ENCODE assay signal across 8 cellular contexts in the genomic region with DNA sequence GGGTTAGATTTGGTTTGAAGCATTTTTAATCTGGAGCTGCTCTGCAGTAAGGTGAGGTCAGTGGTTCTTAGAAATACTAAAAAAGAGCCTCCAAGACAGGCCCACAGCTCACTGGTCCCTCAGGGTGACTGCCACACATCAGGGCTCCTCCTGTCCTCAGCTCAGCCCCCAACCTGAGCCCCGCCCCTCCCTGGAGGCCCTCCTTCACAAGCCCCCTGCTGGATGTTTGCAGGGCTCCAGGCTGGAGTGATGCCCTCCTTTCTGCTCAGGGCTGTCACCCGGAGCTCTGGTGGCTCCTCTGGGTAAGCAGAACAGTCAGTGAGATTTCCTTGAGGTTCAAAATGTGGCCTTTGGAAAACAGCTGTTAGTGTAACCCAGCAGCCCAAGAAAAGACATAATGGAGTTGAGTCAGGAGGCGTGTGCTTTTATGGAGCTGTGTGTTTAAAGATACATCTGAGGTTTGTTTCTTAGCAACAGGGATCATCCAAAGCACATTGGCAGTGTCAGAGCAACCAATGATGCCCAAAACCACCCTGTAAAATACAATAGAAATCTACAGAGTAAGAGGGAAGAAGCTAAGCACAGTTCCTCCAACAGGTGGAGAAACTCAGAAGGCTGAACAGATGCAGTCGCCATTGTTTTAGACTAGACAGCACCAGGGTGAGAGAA. TPM values are rescaled to one million over a fixed set of nuclear protein-coding genes. Genes with fewer than 3 reads are reported as not detected.
DNase-seq lines count a peak whose midpoint lies in the region; ATAC-seq and TF ChIP-seq lines count a peak whose summit lies in the region.

No MANE protein-coding gene starts in this region.

- H3K27ac ChIP-seq in DOHH2 (ENCODE audit: low read depth, low read length) (no peak overlapping the region), HEK293 (ENCODE audit: extremely low read depth, low read depth, low read length) (no peak overlapping the region)

- H3K9me2 ChIP-seq in DOHH2 (replicated peaks; ENCODE audit: control insufficient read depth, low read length) = no peaks in the 10 kb centered on the region

- CTCF ChIA-PET in HEK293 (lab: Yijun Ruan, JAX) = interaction anchor here (0.7 to 3.9 kb wide), 27 partner anchors 9 to 480 kb away, joined by 3 to 28 read pairs (median 4); a partner anchor contains a TSS

- H3K4me3 ChIP-seq in DOHH2 (ENCODE audit: low read length) (no peak overlapping the region), HEK293 (ENCODE audit: low read depth, low read length) (no peak overlapping the region), mucosa of descending colon (no peak overlapping the region)

- peak; percentile 66 for TF ChIP-seq CTCF in DOHH2 (IDR thresholded peaks at IDR 0.05; ENCODE audit: low read depth, low read length, poor library complexity, severe bottlenecking)
- peak; percentile 76; the same call in 1 of the 2 replicates for TF ChIP-seq CTCF in HEK293 (tag by site-specific recombination; IDR thresholded peaks at IDR 0.05)
- TF ChIP-seq CTCF in mucosa of descending colon (IDR thresholded peaks at IDR 0.05) = no peak

- POLR2A ChIA-PET in HEK293 (lab: Yijun Ruan, JAX) = interaction anchor here (0.8 to 1.3 kb wide), 2 partner anchors 10 to 21 kb away, joined by 3 to 4 read pairs; a partner anchor contains a TSS

- H3K79me2 ChIP-seq in DOHH2 (ENCODE audit: control insufficient read depth, low read length) = no peaks in the 10 kb centered on the region

- H3K36me3 ChIP-seq in DOHH2 (ENCODE audit: control insufficient read depth, low read length) (no peaks in the 10 kb centered on the region), HEK293 (ENCODE audit: control insufficient read depth in 2 of 2, insufficient read depth in 1 of 2, low read length in 2 of 2) (no peaks in the 10 kb centered on the region), mucosa of descending colon (ENCODE audit: low read depth) (no peaks in the 10 kb centered on the region)

- intact Hi-C loops in mucosa of descending colon (cut with DNase I, micrococcal nuclease) = no loop called here

- H3F3A ChIP-seq in DOHH2 (ENCODE audit: control insufficient read depth, insufficient read depth) = no peaks in the 10 kb centered on the region

- peak; percentile 40 for ATAC-seq in mucosa of descending colon
- ATAC-seq in GM21717 (IDR thresholded peaks at IDR 0.05; ENCODE audit: unreplicated experiment) = no peak
- no peak for ATAC-seq in GM18870 (IDR thresholded peaks at IDR 0.05; ENCODE audit: unreplicated experiment)
- no peak for ATAC-seq in HG03025 (IDR thresholded peaks at IDR 0.05; ENCODE audit: low FRiP score, unreplicated experiment)
- ATAC-seq in HG03521 (IDR thresholded peaks at IDR 0.05; ENCODE audit: unreplicated experiment) = no peak

- H3K4me2 ChIP-seq in DOHH2 (ENCODE audit: low read length) = no peak overlapping the region

- no peaks in the 10 kb centered on the region for H4K20me1 ChIP-seq in DOHH2 (ENCODE audit: control insufficient read depth, insufficient read depth, low read depth, low read length)

- peaks cover 12% of the 10 kb centered on the region for H3K27me3 ChIP-seq in DOHH2 (ENCODE audit: control insufficient read depth, low read length)

- H3K9me3 ChIP-seq in DOHH2 (ENCODE audit: control insufficient read depth, insufficient read depth, low read length) = no peaks in the 10 kb centered on the region
- no peaks in the 10 kb centered on the region for H3K9me3 ChIP-seq in HEK293 (ENCODE audit: control insufficient read depth, insufficient read depth, low read depth, low read length)
- no peaks in the 10 kb centered on the region for H3K9me3 ChIP-seq in mucosa of descending colon

- DNase-seq in activated CD4-positive, alpha-beta T cell treated with anti-CD3 and anti-CD28 coated beads, Interleukin-2, amount 50 U/mL, for 48 hours = peak; percentile 13 to 20
- no peak for DNase-seq in mucosa of descending colon

- H3K4me1 ChIP-seq in DOHH2 (ENCODE audit: control insufficient read depth, low read length) (peaks cover 5% of the 10 kb centered on the region; the same call in 1 of the 2 replicates), HEK293 (ENCODE audit: control insufficient read depth, insufficient read depth, low read length) (0 out of 2 replicates have a peak, but pooled peaks cover 2% of the 10 kb centered on the region), mucosa of descending colon (ENCODE audit: low read depth) (no peaks in the 10 kb centered on the region)

TF ChIP-seq in HEK293, 187 proteins besides CTCF, POLR2A, EP300 and RAD21:
- TF ChIP-seq, protein P1, sequence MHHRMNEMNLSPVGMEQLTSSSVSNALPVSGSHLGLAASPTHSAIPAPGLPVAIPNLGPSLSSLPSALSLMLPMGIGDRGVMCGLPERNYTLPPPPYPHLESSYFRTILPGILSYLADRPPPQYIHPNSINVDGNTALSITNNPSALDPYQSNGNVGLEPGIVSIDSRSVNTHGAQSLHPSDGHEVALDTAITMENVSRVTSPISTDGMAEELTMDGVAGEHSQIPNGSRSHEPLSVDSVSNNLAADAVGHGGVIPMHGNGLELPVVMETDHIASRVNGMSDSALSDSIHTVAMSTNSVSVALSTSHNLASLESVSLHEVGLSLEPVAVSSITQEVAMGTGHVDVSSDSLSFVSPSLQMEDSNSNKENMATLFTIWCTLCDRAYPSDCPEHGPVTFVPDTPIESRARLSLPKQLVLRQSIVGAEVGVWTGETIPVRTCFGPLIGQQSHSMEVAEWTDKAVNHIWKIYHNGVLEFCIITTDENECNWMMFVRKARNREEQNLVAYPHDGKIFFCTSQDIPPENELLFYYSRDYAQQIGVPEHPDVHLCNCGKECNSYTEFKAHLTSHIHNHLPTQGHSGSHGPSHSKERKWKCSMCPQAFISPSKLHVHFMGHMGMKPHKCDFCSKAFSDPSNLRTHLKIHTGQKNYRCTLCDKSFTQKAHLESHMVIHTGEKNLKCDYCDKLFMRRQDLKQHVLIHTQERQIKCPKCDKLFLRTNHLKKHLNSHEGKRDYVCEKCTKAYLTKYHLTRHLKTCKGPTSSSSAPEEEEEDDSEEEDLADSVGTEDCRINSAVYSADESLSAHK (tag by site-specific recombination; IDR thresholded peaks at IDR 0.05) = no peak
- TF ChIP-seq GLIS1 (tag by site-specific recombination; IDR thresholded peaks at IDR 0.05) (0 out of 2 replicates have a peak, but pooled peaks have one; percentile 18), ZNF549 (tag by site-specific recombination; IDR thresholded peaks at IDR 0.05) (no peak), ZNF112 (tag by site-specific recombination; IDR thresholded peaks at IDR 0.05) (no peak), HOXA7 (CRISPR knock-in tag; IDR thresholded peaks at IDR 0.05; ENCODE audit: borderline replicate concordance) (no peak), GLIS2 (tag by site-specific recombination; IDR thresholded peaks at IDR 0.05) (0 out of 2 replicates have a peak, but pooled peaks have one; percentile 40), GLI4 (tag by site-specific recombination; IDR thresholded peaks at IDR 0.05) (no peak), ZNF473 (tag by site-specific recombination; IDR thresholded peaks at IDR 0.05) (no peak), SCRT2 (tag by site-specific recombination; IDR thresholded peaks at IDR 0.05) (peak; percentile 69)
TF ChIP-seq in HEK293: peak in this region for 3.

RNA-seq across cellular contexts. Expression of a gene that starts 21.4 kb away (rescaled TPM):
- 10 to 100 TPM in 1 of 3 donors, 1 to 10 TPM in 2; 1.2 to 18.4 (median 4.9) TPM for total RNA-seq in mucosa of descending colon

Comparison
In these comparisons a context has a peak if more than half of its experiments do, and no peak if none do; other contexts are left out.
1. DNase-seq: peak in activated CD4-positive, alpha-beta T cell treated with anti-CD3 and anti-CD28 coated beads, Interleukin-2, amount 50 U/mL, for 48 hours (2 of 2); none in mucosa of descending colon (0 of 3).